Comparison of ENCODE assay signal across 8 cellular contexts in genomic region chr13:40777166-40777956, GRCh38. TPM values are rescaled to one million over a fixed set of nuclear protein-coding genes. Genes with fewer than 3 reads are reported as not detected.
A peak's percentile ranks its signal among the peaks of the same experiment; 100 is the strongest.
DNase-seq lines count a peak whose midpoint lies in the region; ATAC-seq and TF ChIP-seq lines count a peak whose summit lies in the region.

No MANE protein-coding gene starts in this region.

- no peak for TF ChIP-seq POLR2A in NB4 (IDR thresholded peaks at IDR 0.05; ENCODE audit: extremely low read depth, insufficient read length)
- no peak for TF ChIP-seq POLR2A in right lobe of liver (IDR thresholded peaks at IDR 0.05)

- in situ Hi-C loops in GM13977 (cut with MboI; ENCODE audit: low pct_unique_long_range_greater_than_20kb, low sequenced_read_pairs, unreplicated experiment), result no loop called here

- peaks cover 31 to 34% (median 33%) of the 10 kb centered on the region in 3 donors for H3K4me1 Mint-ChIP-seq in T-cell

- no peak for DNase-seq in AG04450 (ENCODE audit: low read depth, low spot score)
- peak; percentile 59 for DNase-seq in GM13977 (ENCODE audit: low spot score)
- peak; percentile 74 for DNase-seq in NB4 (ENCODE audit: low read depth)
- DNase-seq in T-cell, result peak in 18 of 34 experiments; percentile 7 to 50 (median 26)
- DNase-seq in dedifferentiated amniotic fluid mesenchymal stem cell (ENCODE audit: extremely low spot score), result peak; percentile 19
- no peak for DNase-seq in right lobe of liver
- peak; percentile 82 for DNase-seq in superior temporal gyrus (ENCODE audit: extremely low spot score)

- H3K9me3 Mint-ChIP-seq in T-cell, result no peaks in the 10 kb centered on the region

- CTCF ChIA-PET in AG04450 (lab: Charles Lee) (interaction anchor here (0.6 to 2.7 kb wide), 17 partner anchors 8 to 1094 kb away, joined by 3 to 13 read pairs (median 5); partner anchors contain the start of gene SLC25A15), T-cell (lab: Charles Lee) (interaction anchor here (0.5 to 2.1 kb wide), 17 partner anchors 9 to 1094 kb away, joined by 3 to 12 read pairs (median 5); partner anchors contain the start of gene SLC25A15 (in 1 of the 2))

- H3K9me3 ChIP-seq in AG04450 (ENCODE audit: control insufficient read depth, insufficient read depth, low read length) (no peaks in the 10 kb centered on the region), right lobe of liver (no peaks in the 10 kb centered on the region)

- H3K27ac ChIP-seq in AG04450 (ENCODE audit: low read depth, low read length), result no peak overlapping the region
- H3K27ac ChIP-seq in right lobe of liver, result peak overlapping the region in 2 of 3 donors; percentile 43 to 52

- peak; percentile 81 for ATAC-seq in HG02763 (IDR thresholded peaks at IDR 0.05; ENCODE audit: unreplicated experiment)
- peak; percentile 61 to 69 (median 64) for ATAC-seq in T-cell (replicated peaks in 1 of 4)
- ATAC-seq in right lobe of liver, result peak; percentile 66 to 81 (median 74)

- H3K27ac Mint-ChIP-seq in T-cell, result peak overlapping the region; percentile 97 to 98

- H3K36me3 Mint-ChIP-seq in T-cell, result no peaks in the 10 kb centered on the region

- H3K27me3 ChIP-seq in AG04450 (ENCODE audit: control insufficient read depth, insufficient read depth, low read length) (no peaks in the 10 kb centered on the region), right lobe of liver (no peaks in the 10 kb centered on the region)

- no peaks in the 10 kb centered on the region for H3K36me3 ChIP-seq in right lobe of liver

- POLR2A ChIA-PET in AG04450 (lab: Yijun Ruan, JAX) (no interaction called here), T-cell (lab: Charles Lee) (interaction anchor here (0.6 to 0.7 kb wide), 2 partner anchors 12 to 359 kb away, joined by 3 to 5 read pairs; no protein-coding TSS in a partner anchor)

- peaks cover 0 to 27% (median 0%) of the 10 kb centered on the region in 4 donors for H3K4me1 ChIP-seq in right lobe of liver

- intact Hi-C loops in right lobe of liver (cut with DNase I), result no loop called here

- TF ChIP-seq CTCF in AG04450 (IDR thresholded peaks at IDR 0.05; ENCODE audit: low read depth, low read length) (peak; percentile 53), GM13977 (IDR thresholded peaks at IDR 0.05; ENCODE audit: extremely low read depth, insufficient read depth, missing control alignments) (peak; percentile 71), NB4 (IDR thresholded peaks at IDR 0.05; ENCODE audit: low read depth, low read length) (peak; percentile 28), right lobe of liver (IDR thresholded peaks at IDR 0.05) (peak; percentile 61 to 77 (median 68))

- WGBS in right lobe of liver (ENCODE audit: insufficient coverage, low coverage, low lambda C conversion rate, missing lambda C conversion rate), result 7% methylated on average over 8 of the region's 8 CpGs

- no peaks in the 10 kb centered on the region for H3K27me3 Mint-ChIP-seq in T-cell

- H3K4me3 Mint-ChIP-seq in T-cell, result peak overlapping the region; percentile 71 to 79 (median 72)

- H3K4me3 ChIP-seq in AG04450 (ENCODE audit: low read depth, low read length) (no peak overlapping the region), NB4 (ENCODE audit: low read depth, low read length) (peak overlapping the region; percentile 38), right lobe of liver (peak overlapping the region in 2 of 3 donors; percentile 26 to 31)

RNA-seq across cellular contexts. Expression of gene MRPS31, which starts 6.4 kb away (rescaled TPM):
- 16.5 and 22.8 TPM in 2 replicates for polyA plus RNA-seq in AG04450 (2011; rRNA removed)
- 6.0 and 10.8 TPM in 2 replicates for polyA minus RNA-seq in AG04450 (2011; rRNA and poly(A)+ RNA removed)
- total RNA-seq in T-cell (10 to 100 TPM; 19.2 to 34.4 (median 28.5) TPM), right lobe of liver (10 to 100 TPM; 13.6 to 24.3 (median 20.0) TPM)

RNA-seq across cellular contexts. Expression of gene SLC25A15, which starts 12.1 kb away (rescaled TPM):
- polyA plus RNA-seq in AG04450 (2011; rRNA removed), result 8.1 and 9.9 TPM in 2 replicates
- 14.8 and 20.0 TPM in 2 replicates for polyA minus RNA-seq in AG04450 (2011; rRNA and poly(A)+ RNA removed)
- total RNA-seq in T-cell, result 10 to 100 TPM in 3 of 5 donors, 1 to 10 TPM in 2; 6.1 to 13.4 (median 10.2) TPM
- total RNA-seq in right lobe of liver, result 100 to 1,000 TPM in 1 of 6 experiments, 10 to 100 TPM in 5; 28.0 to 168 (median 79.9) TPM

Comparison
In these comparisons a context has a peak if more than half of its experiments do, and no peak if none do; other contexts are left out.
1. DNase-seq: peak in GM13977 (single experiment), NB4 (single experiment), T-cell (18 of 34), dedifferentiated amniotic fluid mesenchymal stem cell (single experiment) and superior temporal gyrus (single experiment); none in AG04450 (single experiment) and right lobe of liver (0 of 3).
2. Peak in every context shown above with its lines, with median percentiles within 50 percentile points of each other: CTCF ChIP-seq and ATAC-seq.